ENCODE assay signal across 1 cellular context in the genomic region with DNA sequence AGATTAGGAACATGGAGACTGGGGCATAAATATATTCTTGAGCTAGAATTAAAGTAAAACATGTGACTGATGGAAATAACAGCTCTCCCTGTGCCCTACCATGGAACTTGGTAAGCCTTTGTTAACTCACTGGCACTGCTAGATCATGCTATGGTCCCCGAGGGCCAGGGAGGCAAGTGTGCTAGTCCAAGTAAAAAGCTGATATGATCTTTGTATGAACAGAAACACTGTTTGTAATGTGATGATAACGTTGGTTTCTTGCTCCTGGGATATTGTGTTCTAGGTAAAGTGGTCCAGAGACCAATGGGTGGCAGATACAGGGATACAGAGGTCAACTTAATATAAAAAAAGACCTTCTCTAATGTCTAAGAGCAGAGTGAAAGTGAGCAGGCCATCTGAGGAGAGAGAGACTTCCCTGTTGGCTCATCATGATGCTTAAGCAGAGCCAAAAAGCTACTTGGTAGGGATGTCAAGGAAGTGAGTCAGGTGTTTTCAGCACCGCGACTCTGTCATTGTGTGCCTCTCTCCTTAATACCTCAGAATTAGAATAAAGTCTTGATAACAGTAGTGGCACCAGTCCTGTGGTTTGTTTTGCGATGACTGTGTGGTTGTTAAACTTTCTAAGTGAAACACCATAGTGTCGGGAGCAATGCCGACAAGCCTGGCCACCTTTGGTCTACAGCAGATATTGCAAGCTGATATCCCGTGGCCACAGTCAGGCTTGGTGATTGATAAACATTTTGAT.
TF ChIP-seq lines count a peak whose summit lies in the region.

No MANE protein-coding gene starts in this region.

TF ChIP-seq in WTC11, 78 proteins besides CTCF, POLR2A, EP300 and RAD21 (continued from another document):
- TF ChIP-seq CREM (CRISPR knock-in tag; IDR thresholded peaks at IDR 0.05), result no peak
- TF ChIP-seq RELA (CRISPR knock-in tag; IDR thresholded peaks at IDR 0.05; ENCODE audit: borderline replicate concordance), result no peak
- no peak for TF ChIP-seq FOXK1 (CRISPR knock-in tag; IDR thresholded peaks at IDR 0.05)
- TF ChIP-seq GTF2I (CRISPR knock-in tag; conservative IDR thresholded peaks at IDR 0.05), result no peak
- no peak for TF ChIP-seq ZNF396 (CRISPR knock-in tag; IDR thresholded peaks at IDR 0.05; ENCODE audit: borderline replicate concordance)
- TF ChIP-seq, protein P1, sequence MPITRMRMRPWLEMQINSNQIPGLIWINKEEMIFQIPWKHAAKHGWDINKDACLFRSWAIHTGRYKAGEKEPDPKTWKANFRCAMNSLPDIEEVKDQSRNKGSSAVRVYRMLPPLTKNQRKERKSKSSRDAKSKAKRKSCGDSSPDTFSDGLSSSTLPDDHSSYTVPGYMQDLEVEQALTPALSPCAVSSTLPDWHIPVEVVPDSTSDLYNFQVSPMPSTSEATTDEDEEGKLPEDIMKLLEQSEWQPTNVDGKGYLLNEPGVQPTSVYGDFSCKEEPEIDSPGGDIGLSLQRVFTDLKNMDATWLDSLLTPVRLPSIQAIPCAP (CRISPR knock-in tag; IDR thresholded peaks at IDR 0.05), result no peak
- no peak for TF ChIP-seq ZBTB43 (CRISPR knock-in tag; IDR thresholded peaks at IDR 0.05)
- TF ChIP-seq JAZF1 (CRISPR knock-in tag; IDR thresholded peaks at IDR 0.05), result no peak
TF ChIP-seq in WTC11: peak in this region for 0.
